15 cellular contexts compared by ENCODE assay signal in the genomic region with DNA sequence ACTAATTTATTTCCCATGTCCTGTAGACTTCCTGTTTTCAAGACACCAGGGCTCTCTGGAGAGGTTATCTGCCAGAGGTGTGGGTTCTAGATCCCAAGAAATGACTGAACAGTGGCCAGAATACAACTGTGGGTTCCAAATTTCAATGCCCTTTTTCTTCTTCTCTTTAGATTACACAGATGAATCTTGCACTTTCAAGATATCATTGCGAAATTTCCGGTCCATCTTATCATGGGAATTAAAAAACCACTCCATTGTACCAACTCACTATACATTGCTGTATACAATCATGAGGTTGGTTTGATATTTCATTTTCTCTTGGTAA. TPM values are rescaled to one million over a fixed set of nuclear protein-coding genes. Genes with fewer than 3 reads are reported as not detected.
DNase-seq lines count a peak whose midpoint lies in the region; ATAC-seq and TF ChIP-seq lines count a peak whose summit lies in the region.
"Had no signal": no experiment of that assay in that cellular context is flagged by ENCODE, and none has a peak within 500 bp of the region (broad histone marks: within the 10 kb centered on the region; RNA-seq: fewer than 3 reads in every experiment).

No MANE protein-coding gene starts in this region.

- H3K4me1 Mint-ChIP-seq in CD4-positive, alpha-beta memory T cell, result peaks cover 64 to 91% (median 77%) of the 10 kb centered on the region in 4 donors
- H3K4me1 Mint-ChIP-seq in activated CD8-positive, alpha-beta T cell treated with anti-CD3 and anti-CD28 coated beads, Interleukin-2, amount 10 ng/mL, durations not matched to agents 7 days and 5 days (ENCODE audit: low read depth), result peaks cover 86% of the 10 kb centered on the region
- H3K4me1 Mint-ChIP-seq in natural killer cell treated with Interleukin-12 subunit alpha and Interleukin-12 subunit beta and Interleukin-15 and Interleukin-18, amount 100 ng/mL, for 72 hours (ENCODE audit: low read depth in 2 of 2), result peaks cover 66 to 75% of the 10 kb centered on the region in 2 donors
- H3K4me1 Mint-ChIP-seq: nephron had no signal

- H3K9ac ChIP-seq in KMS-11, result no peak overlapping the region

- H3K36me3 Mint-ChIP-seq in CD4-positive, alpha-beta memory T cell, result peaks cover 62 to 74% of the 10 kb centered on the region in 2 donors
- peaks cover 76% of the 10 kb centered on the region for H3K36me3 Mint-ChIP-seq in activated CD8-positive, alpha-beta T cell treated with anti-CD3 and anti-CD28 coated beads, Interleukin-2, amount 10 ng/mL, durations not matched to agents 7 days and 5 days (ENCODE audit: low read depth)
- peaks cover 30% of the 10 kb centered on the region for H3K36me3 Mint-ChIP-seq in natural killer cell treated with Interleukin-12 subunit alpha and Interleukin-12 subunit beta and Interleukin-15 and Interleukin-18, amount 100 ng/mL, for 72 hours

- CTCF ChIA-PET in CD4-positive, alpha-beta memory T cell (lab: Charles Lee; ENCODE audit: partially characterized antibody), result interaction anchor here (0.9 to 3.7 kb wide), 7 partner anchors 12 to 201 kb away, joined by 3 to 15 read pairs (median 4); partner anchors contain the start of gene IFNAR2
- CTCF ChIA-PET in activated CD8-positive, alpha-beta T cell treated with anti-CD3 and anti-CD28 coated beads, Interleukin-2, amount 10 ng/mL, durations not matched to agents 7 days and 5 days (lab: Charles Lee), result interaction anchor here (1.2 kb wide), 1 partner anchor 48 kb away, joined by 3 read pairs; no protein-coding TSS in a partner anchor

- intact Hi-C loops in CD4-positive, alpha-beta memory T cell (cut with micrococcal nuclease), result loop anchor here (2.0 kb wide), 2 partner anchors 14 to 16 kb away; no protein-coding TSS in a partner anchor

- no peak for ATAC-seq in activated CD8-positive, alpha-beta T cell treated with anti-CD3 and anti-CD28 coated beads, Interleukin-2, amount 10 ng/mL, durations not matched to agents 7 days and 5 days
- ATAC-seq in natural killer cell treated with Interleukin-12 subunit alpha and Interleukin-12 subunit beta and Interleukin-15 and Interleukin-18, amount 100 ng/mL, for 72 hours, result peak; percentile 59 to 63
- ATAC-seq in HG02981 (IDR thresholded peaks at IDR 0.05; ENCODE audit: unreplicated experiment) (no peak), GM18520 (IDR thresholded peaks at IDR 0.05; ENCODE audit: unreplicated experiment) (no peak)
- ATAC-seq: HCT116, sciatic nerve had no signal

- no peaks in the 10 kb centered on the region for H3K27me3 ChIP-seq in CD4-positive, alpha-beta memory T cell (ENCODE audit: insufficient read depth, low read length)
- H3K27me3 ChIP-seq in KMS-11 (ENCODE audit: insufficient read depth, low read depth), result no peaks in the 10 kb centered on the region

- H3K27ac Mint-ChIP-seq in CD4-positive, alpha-beta memory T cell, result peak overlapping the region; percentile 87 to 96 (median 94)
- peak overlapping the region; percentile 88 for H3K27ac Mint-ChIP-seq in activated CD8-positive, alpha-beta T cell treated with anti-CD3 and anti-CD28 coated beads, Interleukin-2, amount 10 ng/mL, durations not matched to agents 7 days and 5 days
- H3K27ac Mint-ChIP-seq in natural killer cell treated with Interleukin-12 subunit alpha and Interleukin-12 subunit beta and Interleukin-15 and Interleukin-18, amount 100 ng/mL, for 72 hours, result peak overlapping the region; percentile 63 to 98
- H3K27ac Mint-ChIP-seq: nephron had no signal

- no peaks in the 10 kb centered on the region for H3K9me3 ChIP-seq in CD4-positive, alpha-beta memory T cell (ENCODE audit: control insufficient read depth in 1 of 2, low read length in 2 of 2)

- peaks cover 94% of the 10 kb centered on the region for H3K4me1 ChIP-seq in CD4-positive, alpha-beta memory T cell (ENCODE audit: insufficient read depth, low read length)
- H3K4me1 ChIP-seq in KMS-11 (ENCODE audit: low read depth, poor library complexity, severe bottlenecking), result peaks cover 63% of the 10 kb centered on the region

- no peaks in the 10 kb centered on the region for H4K20me1 ChIP-seq in KMS-11 (ENCODE audit: insufficient read depth)

- no peak for DNase-seq in CD4-positive, alpha-beta memory T cell
- no peak for DNase-seq in activated CD8-positive, alpha-beta T cell treated with anti-CD3 and anti-CD28 coated beads, Interleukin-2, amount 10 ng/mL, durations not matched to agents 7 days and 5 days
- DNase-seq in natural killer cell treated with Interleukin-12 subunit alpha and Interleukin-12 subunit beta and Interleukin-15 and Interleukin-18, amount 100 ng/mL, for 72 hours (ENCODE audit: low spot score), result no peak
- no peak for DNase-seq in SW480 (ENCODE audit: low spot score)
- DNase-seq: central memory CD4-positive, alpha-beta T cell; NCI-H187 treated with DMSO at 0.1 percent for 48 hours; Right ventricle myocardium superior; substantia nigra had no signal

- peak overlapping the region in 7 of 8 donors; percentile 51 to 89 (median 78) for H3K4me3 Mint-ChIP-seq in CD4-positive, alpha-beta memory T cell
- H3K4me3 Mint-ChIP-seq in activated CD8-positive, alpha-beta T cell treated with anti-CD3 and anti-CD28 coated beads, Interleukin-2, amount 10 ng/mL, durations not matched to agents 7 days and 5 days, result no peak overlapping the region
- H3K4me3 Mint-ChIP-seq in natural killer cell treated with Interleukin-12 subunit alpha and Interleukin-12 subunit beta and Interleukin-15 and Interleukin-18, amount 100 ng/mL, for 72 hours, result peak overlapping the region; percentile 43
- H3K4me3 Mint-ChIP-seq: nephron had no signal

- peak overlapping the region; percentile 16 for H3K27ac ChIP-seq in CD4-positive, alpha-beta memory T cell (ENCODE audit: low read depth, low read length)
- H3K27ac ChIP-seq in KMS-11, result peak overlapping the region; percentile 43; the same call in 1 of the 2 replicates
- H3K27ac ChIP-seq: VCaP had no signal

- no peaks in the 10 kb centered on the region for H3K9me3 Mint-ChIP-seq in CD4-positive, alpha-beta memory T cell
- H3K9me3 Mint-ChIP-seq in activated CD8-positive, alpha-beta T cell treated with anti-CD3 and anti-CD28 coated beads, Interleukin-2, amount 10 ng/mL, durations not matched to agents 7 days and 5 days (ENCODE audit: insufficient read depth), result no peaks in the 10 kb centered on the region
- H3K9me3 Mint-ChIP-seq in natural killer cell treated with Interleukin-12 subunit alpha and Interleukin-12 subunit beta and Interleukin-15 and Interleukin-18, amount 100 ng/mL, for 72 hours, result no peaks in the 10 kb centered on the region
- H3K9me3 Mint-ChIP-seq: nephron had no signal

- no peak for TF ChIP-seq CTCF in KMS-11 (conservative IDR thresholded peaks at IDR 0.05; ENCODE audit: low read depth, low read length)

- peaks cover 35% of the 10 kb centered on the region for H3K79me2 ChIP-seq in KMS-11 (ENCODE audit: insufficient read depth, low read depth)

- no peaks in the 10 kb centered on the region for H3K27me3 Mint-ChIP-seq in CD4-positive, alpha-beta memory T cell
- H3K27me3 Mint-ChIP-seq in activated CD8-positive, alpha-beta T cell treated with anti-CD3 and anti-CD28 coated beads, Interleukin-2, amount 10 ng/mL, durations not matched to agents 7 days and 5 days (ENCODE audit: low read depth), result no peaks in the 10 kb centered on the region
- no peaks in the 10 kb centered on the region for H3K27me3 Mint-ChIP-seq in natural killer cell treated with Interleukin-12 subunit alpha and Interleukin-12 subunit beta and Interleukin-15 and Interleukin-18, amount 100 ng/mL, for 72 hours

- H3K36me3 ChIP-seq in CD4-positive, alpha-beta memory T cell (ENCODE audit: insufficient read depth, low read length), result peaks cover 36% of the 10 kb centered on the region
- H3K36me3 ChIP-seq in KMS-11 (ENCODE audit: insufficient read depth), result peaks cover 4% of the 10 kb centered on the region; the same call in 1 of the 2 replicates

- H3K4me2 ChIP-seq in KMS-11, result peak overlapping the region; percentile 46; the same call in 1 of the 2 replicates

- no peak overlapping the region for H2AFZ ChIP-seq in KMS-11 (ENCODE audit: low read depth)

- peak overlapping the region in 1 of 2 donors; percentile 10 for H3K4me3 ChIP-seq in CD4-positive, alpha-beta memory T cell (ENCODE audit: low read length in 2 of 2)
- no peak overlapping the region for H3K4me3 ChIP-seq in KMS-11 (IDR thresholded peaks at IDR 0.05; ENCODE audit: insufficient read depth, low read depth, low read length)

- POLR2A ChIA-PET in CD4-positive, alpha-beta memory T cell (lab: Charles Lee; ENCODE audit: partially characterized antibody), result interaction anchor here (1.0 to 2.0 kb wide), 4 partner anchors 10 to 34 kb away, joined by 3 to 7 read pairs (median 4); no protein-coding TSS in a partner anchor
- POLR2A ChIA-PET in activated CD8-positive, alpha-beta T cell treated with anti-CD3 and anti-CD28 coated beads, Interleukin-2, amount 10 ng/mL, durations not matched to agents 7 days and 5 days (lab: Charles Lee), result interaction anchor here (0.6 kb wide), 1 partner anchor 964 kb away, joined by 3 read pairs; no protein-coding TSS in a partner anchor

RNA-seq across cellular contexts. Expression of gene IFNAR2, which starts 15.0 kb away (rescaled TPM):
- total RNA-seq in CD4-positive, alpha-beta memory T cell, result 10 to 100 TPM; 76.5 to 77.7 TPM
- polyA plus RNA-seq in CD4-positive, alpha-beta memory T cell, result 10 to 100 TPM; 78.0 to 81.1 TPM
- 10 to 100 TPM; 54.6 to 62.4 TPM for total RNA-seq in activated CD8-positive, alpha-beta T cell treated with anti-CD3 and anti-CD28 coated beads, Interleukin-2, amount 10 ng/mL, durations not matched to agents 7 days and 5 days
- total RNA-seq in natural killer cell treated with Interleukin-12 subunit alpha and Interleukin-12 subunit beta and Interleukin-15 and Interleukin-18, amount 100 ng/mL, for 72 hours, result 10 to 100 TPM; 16.9 to 17.6 TPM

RNA-seq across cellular contexts. Expression of gene IL10RB, which starts 21.4 kb away (rescaled TPM):
- 10 to 100 TPM; 30.6 to 36.4 TPM for total RNA-seq in CD4-positive, alpha-beta memory T cell
- polyA plus RNA-seq in CD4-positive, alpha-beta memory T cell, result 10 to 100 TPM; 53.3 to 61.8 TPM
- 10 to 100 TPM; 37.1 to 44.2 TPM for total RNA-seq in activated CD8-positive, alpha-beta T cell treated with anti-CD3 and anti-CD28 coated beads, Interleukin-2, amount 10 ng/mL, durations not matched to agents 7 days and 5 days
- 10 to 100 TPM; 19.9 to 22.2 TPM for total RNA-seq in natural killer cell treated with Interleukin-12 subunit alpha and Interleukin-12 subunit beta and Interleukin-15 and Interleukin-18, amount 100 ng/mL, for 72 hours

Comparison
In these comparisons a context has a peak if more than half of its experiments do, and no peak if none do; other contexts are left out.
1. ATAC-seq: peak in natural killer cell treated with Interleukin-12 subunit alpha and Interleukin-12 subunit beta and Interleukin-15 and Interleukin-18, amount 100 ng/mL, for 72 hours (2 of 2); none in activated CD8-positive, alpha-beta T cell treated with anti-CD3 and anti-CD28 coated beads, Interleukin-2, amount 10 ng/mL, durations not matched to agents 7 days and 5 days (single experiment), HG02981 (single experiment) and GM18520 (single experiment).
2. Peak in every context shown above with its lines, with median percentiles within 50 percentile points of each other: H3K27ac Mint-ChIP-seq.